8 cellular contexts compared by ENCODE assay signal in the genomic region with DNA sequence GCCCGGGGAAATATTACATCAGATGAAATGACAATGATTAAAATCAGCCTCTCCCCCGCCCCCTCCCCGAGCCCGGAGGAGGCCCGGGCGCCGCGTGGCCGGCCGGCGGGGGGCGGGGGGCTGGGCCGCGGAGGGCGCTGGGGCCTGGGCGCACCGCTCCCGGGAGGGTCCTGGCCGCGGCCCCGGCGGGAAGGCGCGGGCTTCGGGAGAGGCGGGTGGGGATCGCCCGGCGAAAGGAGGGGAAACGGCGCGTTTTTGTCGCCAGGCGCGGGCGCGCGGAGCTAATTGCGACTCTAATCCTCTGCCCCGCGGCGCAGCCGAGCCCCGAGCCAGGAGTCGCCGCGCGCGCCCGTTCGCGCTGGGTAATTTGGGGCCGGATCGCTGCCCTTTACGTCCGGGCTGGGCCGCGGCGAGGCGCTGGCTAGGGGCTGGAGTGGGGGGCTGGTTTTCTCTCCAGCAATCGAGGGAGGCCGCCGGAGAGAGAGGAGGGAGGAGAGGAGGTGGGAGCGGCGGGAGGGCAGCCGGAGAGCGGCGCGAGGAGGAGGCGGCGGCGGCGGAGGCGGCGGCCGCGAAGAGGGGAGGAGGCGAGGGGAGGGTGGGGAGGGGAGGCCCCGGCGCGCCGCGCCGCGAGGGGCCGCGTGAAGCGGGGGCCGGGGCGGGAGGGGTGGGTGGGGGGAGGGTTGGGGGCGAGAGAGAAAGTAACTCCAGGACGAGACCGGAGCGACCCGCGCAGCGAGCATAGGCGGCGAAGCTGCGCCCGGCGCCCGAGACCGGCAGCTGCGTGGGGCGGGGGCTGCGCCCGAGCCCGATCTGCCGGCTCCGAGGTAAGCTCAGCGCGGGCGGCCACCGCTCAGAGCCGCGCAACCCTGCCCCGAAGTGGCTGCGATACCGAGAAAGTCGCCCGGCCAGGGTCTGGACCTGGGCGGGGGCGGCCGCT. TPM values are rescaled to one million over a fixed set of nuclear protein-coding genes. Genes with fewer than 3 reads are reported as not detected.
DNase-seq lines count a peak whose midpoint lies in the region; ATAC-seq and TF ChIP-seq lines count a peak whose summit lies in the region.

A gene with protein sequence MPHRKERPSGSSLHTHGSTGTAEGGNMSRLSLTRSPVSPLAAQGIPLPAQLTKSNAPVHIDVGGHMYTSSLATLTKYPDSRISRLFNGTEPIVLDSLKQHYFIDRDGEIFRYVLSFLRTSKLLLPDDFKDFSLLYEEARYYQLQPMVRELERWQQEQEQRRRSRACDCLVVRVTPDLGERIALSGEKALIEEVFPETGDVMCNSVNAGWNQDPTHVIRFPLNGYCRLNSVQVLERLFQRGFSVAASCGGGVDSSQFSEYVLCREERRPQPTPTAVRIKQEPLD (plus strand): TSS at position 707 of the 937 bp plus-strand sequence. CDS start 3,585 bp downstream, outside the sequence.

- H3K9me3 Mint-ChIP-seq in dendritic cell treated with granulocyte-macrophage colony-stimulating factor and Interleukin-4, amounts not matched to agents 40 ng/mL and 50 ng/mL, for 4 days, result no peaks in the 10 kb centered on the region

- H3K4me3 ChIP-seq in AG04449 (ENCODE audit: low read depth, low read length), result peak within 1 kb of the TSS; percentile 74
- peak within 1 kb of the TSS; percentile 59 to 75 for H3K4me3 ChIP-seq in HCT116 (replicated peaks in 1 of 2; ENCODE audit: low read depth in 1 of 2, low read length in 2 of 2)
- H3K4me3 ChIP-seq in left lung, result peak within 1 kb of the TSS; percentile 68 to 74

- peaks cover 11% of the 10 kb centered on the region for H3K4me1 Mint-ChIP-seq in dendritic cell treated with granulocyte-macrophage colony-stimulating factor and Interleukin-4, amounts not matched to agents 40 ng/mL and 50 ng/mL, for 4 days (ENCODE audit: low read depth)

- intact Hi-C loops in HCT116 (cut with micrococcal nuclease), result loop anchor here (5.0 kb wide), 1 partner anchor 201 kb away; no protein-coding TSS in a partner anchor
- intact Hi-C loops in dendritic cell treated with granulocyte-macrophage colony-stimulating factor and Interleukin-4, amounts not matched to agents 40 ng/mL and 50 ng/mL, for 4 days (cut with micrococcal nuclease), result loop anchor here (10.0 kb wide), 1 partner anchor 822 kb away; the partner anchor contains the start of genes CEP89 and FAAP24
- intact Hi-C loops in left lung (cut with DNase I), result no loop called here

- TF ChIP-seq POLR2A in HCT116 (IDR thresholded peaks at IDR 0.05; ENCODE audit: borderline replicate concordance, extremely low read depth, insufficient read depth, insufficient read length), result no peak

- CTCF ChIA-PET in AG04449 (lab: Yijun Ruan, JAX), result interaction anchor here (0.5 to 3.2 kb wide), 8 partner anchors 8 to 300 kb away, joined by 3 to 11 read pairs (median 4); no protein-coding TSS in a partner anchor
- CTCF ChIA-PET in HCT116 (lab: Charles Lee), result interaction anchor here (1.6 to 2.7 kb wide), 3 partner anchors 18 to 300 kb away, joined by 9 to 16 read pairs (median 14); no protein-coding TSS in a partner anchor

- no peaks in the 10 kb centered on the region for H3K27me3 ChIP-seq in HCT116 (ENCODE audit: insufficient read depth, low read length)
- peaks cover 0 to 75% of the 10 kb centered on the region in 2 donors for H3K27me3 ChIP-seq in left lung

- H3K27me3 Mint-ChIP-seq in dendritic cell treated with granulocyte-macrophage colony-stimulating factor and Interleukin-4, amounts not matched to agents 40 ng/mL and 50 ng/mL, for 4 days, result peaks cover 6% of the 10 kb centered on the region

- no peaks in the 10 kb centered on the region for H3K79me2 ChIP-seq in HCT116 (ENCODE audit: insufficient read depth, low read length)

- peaks cover 19% of the 10 kb centered on the region for H3K36me3 Mint-ChIP-seq in dendritic cell treated with granulocyte-macrophage colony-stimulating factor and Interleukin-4, amounts not matched to agents 40 ng/mL and 50 ng/mL, for 4 days (ENCODE audit: low read depth)

- peak within 1 kb of the TSS; percentile 92 for H3K4me3 Mint-ChIP-seq in dendritic cell treated with granulocyte-macrophage colony-stimulating factor and Interleukin-4, amounts not matched to agents 40 ng/mL and 50 ng/mL, for 4 days

- no peak for DNase-seq in AG04449 (ENCODE audit: low read depth, low spot score)
- DNase-seq in HCT116 (ENCODE audit: low read depth, low spot score), result no peak
- no peak for DNase-seq in left lung
- peak; percentile 21 to 39 for DNase-seq in stimulated activated CD4-positive, alpha-beta T cell treated with anti-CD3 and anti-CD28 coated beads, Interleukin-4, amount 100 ng/mL, for 4 hours
- DNase-seq in globus pallidus (ENCODE audit: low spot score), result no peak

- no peaks in the 10 kb centered on the region for H4K20me1 ChIP-seq in HCT116 (ENCODE audit: insufficient read depth)

- peaks cover 7 to 15% of the 10 kb centered on the region in 2 experiments; a peak in 3 of 4 replicates for H3K4me1 ChIP-seq in HCT116 (ENCODE audit: control insufficient read depth in 1 of 2, insufficient read depth in 2 of 2, low read length in 2 of 2)
- H3K4me1 ChIP-seq in left lung, result peaks cover 0 to 28% of the 10 kb centered on the region in 2 donors

- TF ChIP-seq RAD21 in HCT116 (IDR thresholded peaks at IDR 0.05; ENCODE audit: low read depth), result no peak

- RAD21 ChIA-PET in HCT116 (lab: Charles Lee; ENCODE audit: low non-redundant PET in 1 of 2, low total read pairs in 2 of 2, uncharacterized antibody in 2 of 2, unreplicated experiment in 2 of 2), result interaction anchor here (0.6 to 0.9 kb wide), 3 partner anchors 24 to 300 kb away, joined by 3 to 5 read pairs (median 4); no protein-coding TSS in a partner anchor

- H3K27ac ChIP-seq in HCT116 (ENCODE audit: low read depth, low read length) (peak within 1 kb of the TSS; percentile 83), left lung (peak within 1 kb of the TSS; percentile 90 to 94)

- no TSS peak for BruUV-seq in HCT116 (replicated peaks; lab: Mats Ljungman, UMichigan)

- peak within 1 kb of the TSS; percentile 73 for H3K9ac ChIP-seq in HCT116 (ENCODE audit: low read length)

- peak within 1 kb of the TSS; percentile 89 for H3K27ac Mint-ChIP-seq in dendritic cell treated with granulocyte-macrophage colony-stimulating factor and Interleukin-4, amounts not matched to agents 40 ng/mL and 50 ng/mL, for 4 days

- no peak within 1 kb of the TSS for H2AFZ ChIP-seq in HCT116 (ENCODE audit: low read depth, low read length, poor library complexity, severe bottlenecking)

- H3K36me3 ChIP-seq in HCT116 (ENCODE audit: control insufficient read depth in 1 of 2, insufficient read depth in 2 of 2, low read length in 2 of 2), result no peaks in the 10 kb centered on the region; a peak in 1 of 4 replicates
- H3K36me3 ChIP-seq in left lung, result peaks cover 0 to 6% of the 10 kb centered on the region in 2 donors

- no peaks in the 10 kb centered on the region for H3K9me2 ChIP-seq in HCT116 (ENCODE audit: insufficient read depth)

- TF ChIP-seq CTCF in AG04449 (IDR thresholded peaks at IDR 0.05; ENCODE audit: insufficient read depth, low read length, missing control alignments) (no peak), HCT116 (IDR thresholded peaks at IDR 0.05 in 2 of 3, conservative IDR thresholded peaks at IDR 0.05 in 1 of 3; ENCODE audit: borderline replicate concordance in 1 of 3, insufficient read depth in 1 of 3, low read depth in 2 of 3, low read length in 2 of 3) (no peak), left lung (IDR thresholded peaks at IDR 0.05) (no peak)

- ATAC-seq in HCT116 (peak; percentile 44), SK-N-SH treated with all-trans-retinoic acid at 6 μM for 48 hours (peak; percentile 42), left lung (peak; percentile 33), GM19395 (IDR thresholded peaks at IDR 0.05; ENCODE audit: unreplicated experiment) (no peak)

- peak within 1 kb of the TSS; percentile 98 for H3K4me2 ChIP-seq in HCT116 (ENCODE audit: low read length)

- POLR2A ChIA-PET in AG04449 (lab: Yijun Ruan, JAX) (interaction anchor here (0.6 to 1.4 kb wide), 4 partner anchors 9 to 1236 kb away, joined by 3 read pairs; no protein-coding TSS in a partner anchor), HCT116 (lab: Charles Lee) (interaction anchor here (0.6 to 1.0 kb wide), 2 partner anchors 207 to 425 kb away, joined by 3 to 4 read pairs; no protein-coding TSS in a partner anchor)

- H3K9me3 ChIP-seq in HCT116 (ENCODE audit: control insufficient read depth in 1 of 2, insufficient read depth in 1 of 2, low read depth in 1 of 2, low read length in 2 of 2), result no peaks in the 10 kb centered on the region
- no peaks in the 10 kb centered on the region for H3K9me3 ChIP-seq in left lung

TF ChIP-seq in HCT116, 20 proteins besides CTCF, POLR2A, EP300 and RAD21 (continues in another document):
- TF ChIP-seq TCF7L2 (IDR thresholded peaks at IDR 0.05; ENCODE audit: borderline replicate concordance, extremely low read depth, insufficient read depth, insufficient read length), result no peak

TF ChIP-seq in SK-N-SH treated with all-trans-retinoic acid at 6 μM for 48 hours, 23 proteins besides CTCF, POLR2A, EP300 and RAD21 (continues in another document):
- TF ChIP-seq, protein P1, sequence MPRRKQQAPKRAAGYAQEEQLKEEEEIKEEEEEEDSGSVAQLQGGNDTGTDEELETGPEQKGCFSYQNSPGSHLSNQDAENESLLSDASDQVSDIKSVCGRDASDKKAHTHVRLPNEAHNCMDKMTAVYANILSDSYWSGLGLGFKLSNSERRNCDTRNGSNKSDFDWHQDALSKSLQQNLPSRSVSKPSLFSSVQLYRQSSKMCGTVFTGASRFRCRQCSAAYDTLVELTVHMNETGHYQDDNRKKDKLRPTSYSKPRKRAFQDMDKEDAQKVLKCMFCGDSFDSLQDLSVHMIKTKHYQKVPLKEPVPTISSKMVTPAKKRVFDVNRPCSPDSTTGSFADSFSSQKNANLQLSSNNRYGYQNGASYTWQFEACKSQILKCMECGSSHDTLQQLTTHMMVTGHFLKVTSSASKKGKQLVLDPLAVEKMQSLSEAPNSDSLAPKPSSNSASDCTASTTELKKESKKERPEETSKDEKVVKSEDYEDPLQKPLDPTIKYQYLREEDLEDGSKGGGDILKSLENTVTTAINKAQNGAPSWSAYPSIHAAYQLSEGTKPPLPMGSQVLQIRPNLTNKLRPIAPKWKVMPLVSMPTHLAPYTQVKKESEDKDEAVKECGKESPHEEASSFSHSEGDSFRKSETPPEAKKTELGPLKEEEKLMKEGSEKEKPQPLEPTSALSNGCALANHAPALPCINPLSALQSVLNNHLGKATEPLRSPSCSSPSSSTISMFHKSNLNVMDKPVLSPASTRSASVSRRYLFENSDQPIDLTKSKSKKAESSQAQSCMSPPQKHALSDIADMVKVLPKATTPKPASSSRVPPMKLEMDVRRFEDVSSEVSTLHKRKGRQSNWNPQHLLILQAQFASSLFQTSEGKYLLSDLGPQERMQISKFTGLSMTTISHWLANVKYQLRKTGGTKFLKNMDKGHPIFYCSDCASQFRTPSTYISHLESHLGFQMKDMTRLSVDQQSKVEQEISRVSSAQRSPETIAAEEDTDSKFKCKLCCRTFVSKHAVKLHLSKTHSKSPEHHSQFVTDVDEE (CRISPR knock-in tag; IDR thresholded peaks at IDR 0.05), result 0 out of 2 replicates have a peak, but pooled peaks have one; percentile 11
- TF ChIP-seq ZNF565 (CRISPR knock-in tag; conservative IDR thresholded peaks at IDR 0.05; ENCODE audit: low read depth), result no peak

RNA-seq across cellular contexts. Expression of the gene that starts here (rescaled TPM):
- total RNA-seq in HCT116 (2021; ENCODE audit: unreplicated experiment) (29.2 TPM), left lung (10 to 100 TPM; 21.8 to 28.2 TPM)
- polyA plus RNA-seq in HCT116 (2012), result 24.2 and 28.8 TPM in 2 replicates

Comparison
In these comparisons a context has a peak if more than half of its experiments do, and no peak if none do; other contexts are left out.
1. DNase-seq: peak in stimulated activated CD4-positive, alpha-beta T cell treated with anti-CD3 and anti-CD28 coated beads, Interleukin-4, amount 100 ng/mL, for 4 hours (2 of 2); none in AG04449 (single experiment), HCT116 (single experiment), left lung (0 of 2) and globus pallidus (single experiment).
2. intact Hi-C loops: an anchor here in HCT116 (5.0 kb wide) and dendritic cell treated with granulocyte-macrophage colony-stimulating factor and Interleukin-4, amounts not matched to agents 40 ng/mL and 50 ng/mL, for 4 days (10.0 kb wide); none called in left lung.
3. Peak in every context shown above with its lines, with median percentiles within 50 percentile points of each other: H3K4me3 ChIP-seq.